ENCODE assay signal across 8 cellular contexts in the genomic region with DNA sequence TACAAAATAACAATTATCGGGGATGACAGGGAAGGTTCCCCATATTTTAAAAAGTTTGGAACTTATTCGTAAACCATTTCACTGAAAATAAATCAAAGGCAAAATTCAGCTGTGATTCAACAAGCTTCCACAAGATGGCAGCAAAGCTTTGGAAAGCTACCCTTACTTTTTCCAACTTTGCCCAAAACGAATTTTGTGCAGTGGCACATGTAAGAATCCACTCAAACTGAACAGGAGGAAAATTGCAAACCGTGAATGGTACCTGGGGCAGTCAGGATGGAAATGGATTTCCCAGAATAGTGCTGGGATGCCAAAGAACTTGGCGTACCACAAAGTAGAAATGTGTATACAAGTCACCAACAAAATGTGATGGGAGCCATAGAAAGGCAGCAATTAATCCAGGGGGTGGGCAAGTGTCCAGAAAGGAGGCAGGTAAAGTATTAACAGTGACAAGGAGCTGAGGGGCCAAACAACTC. TPM values are rescaled to one million over a fixed set of nuclear protein-coding genes. Genes with fewer than 3 reads are reported as not detected.
A peak's percentile ranks its signal among the peaks of the same experiment; 100 is the strongest.
DNase-seq lines count a peak whose midpoint lies in the region; ATAC-seq and TF ChIP-seq lines count a peak whose summit lies in the region.

No MANE protein-coding gene starts in this region.

- H3K27ac ChIP-seq in ascending aorta: no peak overlapping the region

- no peaks in the 10 kb centered on the region for H3K4me1 ChIP-seq in ascending aorta

- peaks cover 11 to 30% of the 10 kb centered on the region in 2 donors for H3K36me3 ChIP-seq in ascending aorta

- intact Hi-C loops in ascending aorta (cut with DNase I): loop anchor here (1.0 kb wide), 2 partner anchors 139 to 193 kb away; a partner anchor contains a TSS
- intact Hi-C loops in posterior vena cava (cut with DNase I): loop anchor here in 1 of 2 donors (5.0 kb wide), 2 partner anchors 140 to 190 kb away; a partner anchor contains a TSS

- peak; percentile 47 for DNase-seq in AG08396 (ENCODE audit: low spot score)
- peak; percentile 63 for DNase-seq in ELR (ENCODE audit: low read depth)
- DNase-seq in NCI-H2196 treated with DMSO at 0.1 percent for 48 hours (lab: John Stamatoyannopoulos, UW; ENCODE audit: unreplicated experiment): peak; percentile 9
- DNase-seq in ascending aorta (ENCODE audit: low spot score in 2 of 2): no peak
- peak; percentile 84 for DNase-seq in inferior parietal cortex (ENCODE audit: extremely low spot score)
- peak; percentile 61 for DNase-seq in stimulated activated CD8-positive, alpha-beta memory T cell treated with anti-CD3 and anti-CD28 coated beads, Interleukin-4, amount 100 ng/mL, for 48 hours
- DNase-seq in posterior vena cava (ENCODE audit: low spot score): no peak

- H3K4me3 ChIP-seq in ascending aorta: no peak overlapping the region

- ATAC-seq in GM21515 (IDR thresholded peaks at IDR 0.05; ENCODE audit: unreplicated experiment): no peak

- TF ChIP-seq CTCF in ascending aorta (IDR thresholded peaks at IDR 0.05): peak; percentile 78 to 86 (median 83)

- no peaks in the 10 kb centered on the region for H3K27me3 ChIP-seq in ascending aorta

- no peaks in the 10 kb centered on the region for H3K9me3 ChIP-seq in ascending aorta

RNA-seq across cellular contexts. Expression of a gene that starts 10.7 kb away (rescaled TPM):
- 479 TPM for total RNA-seq in ascending aorta
- total RNA-seq in posterior vena cava: 1,000 to 10,000 TPM; 1,083 to 1,087 TPM

Comparison
In these comparisons a context has a peak if more than half of its experiments do, and no peak if none do; other contexts are left out.
1. DNase-seq: peak in AG08396 (single experiment), ELR (single experiment), NCI-H2196 treated with DMSO at 0.1 percent for 48 hours (single experiment), inferior parietal cortex (single experiment) and stimulated activated CD8-positive, alpha-beta memory T cell treated with anti-CD3 and anti-CD28 coated beads, Interleukin-4, amount 100 ng/mL, for 48 hours (single experiment); none in ascending aorta (0 of 2) and posterior vena cava (single experiment).